21 cellular contexts compared by ENCODE assay signal in the genomic region with DNA sequence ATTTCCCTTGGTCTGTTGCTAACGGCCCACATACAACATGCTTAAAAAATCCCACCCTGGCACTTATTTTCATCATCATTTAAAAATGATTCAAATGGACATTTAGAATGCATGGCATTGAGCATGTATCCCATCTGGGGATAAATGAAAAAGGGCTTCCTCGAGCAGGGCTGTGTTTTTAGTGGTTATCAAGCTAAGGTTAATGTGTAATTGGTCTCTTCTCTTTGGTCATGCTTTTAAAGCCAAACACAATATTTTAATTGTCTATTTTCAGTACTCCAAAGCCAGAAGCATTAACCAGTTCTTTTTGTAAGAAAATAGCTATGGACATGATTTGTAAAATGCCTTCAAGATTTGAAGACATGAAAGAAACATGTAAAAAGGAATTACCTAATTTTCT. TPM values are rescaled to one million over a fixed set of nuclear protein-coding genes. Genes with fewer than 3 reads are reported as not detected.
A peak's percentile ranks its signal among the peaks of the same experiment; 100 is the strongest.
DNase-seq lines count a peak whose midpoint lies in the region; ATAC-seq and TF ChIP-seq lines count a peak whose summit lies in the region.
"Had no signal": no experiment of that assay in that cellular context is flagged by ENCODE, and none has a peak within 500 bp of the region (broad histone marks: within the 10 kb centered on the region; RNA-seq: fewer than 3 reads in every experiment).

No MANE protein-coding gene starts in this region.

- intact Hi-C loops in A673 (cut with micrococcal nuclease; ENCODE audit: unreplicated experiment): loop anchor here (5.0 to 10.0 kb wide), 2 partner anchors 77 to 485 kb away; no protein-coding TSS in a partner anchor

- no peak for TF ChIP-seq CTCF in A673 (conservative IDR thresholded peaks at IDR 0.05; ENCODE audit: low read depth, low read length)
- no peak for TF ChIP-seq CTCF in HFF-Myc (IDR thresholded peaks at IDR 0.05; ENCODE audit: low read depth, low read length, missing control alignments)
- TF ChIP-seq CTCF in brain microvascular endothelial cell (IDR thresholded peaks at IDR 0.05; ENCODE audit: low read depth, low read length, missing control alignments): no peak
- TF ChIP-seq CTCF in neural crest cell (conservative IDR thresholded peaks at IDR 0.05): no peak

- H3K27me3 Mint-ChIP-seq in neural crest cell (ENCODE audit: low read depth): peaks cover 67% of the 10 kb centered on the region

- no peaks in the 10 kb centered on the region for H3K27me3 ChIP-seq in A673 (replicated peaks; ENCODE audit: insufficient read depth, low read depth, low read length, poor library complexity)
- no peaks in the 10 kb centered on the region for H3K27me3 ChIP-seq in brain microvascular endothelial cell (replicated peaks)
- H3K27me3 ChIP-seq in H7 (ENCODE audit: control insufficient read depth, insufficient read depth, low read length): peaks cover 33% of the 10 kb centered on the region

- POLR2A ChIA-PET in A673 (lab: Charles Lee; ENCODE audit: low non-redundant PET): no interaction called here

- no peak overlapping the region for H3K27ac Mint-ChIP-seq in neural crest cell (ENCODE audit: unreplicated experiment)
- H3K27ac Mint-ChIP-seq: activated CD8-positive, alpha-beta memory T cell treated with anti-CD3 and anti-CD28 coated beads, Interleukin-2, amount 10 ng/mL, durations not matched to agents 7 days and 5 days; CD4-positive, alpha-beta T cell; stimulated activated effector memory CD8-positive, alpha-beta T cell treated with anti-CD3 and anti-CD28 coated beads, Interleukin-12 subunit alpha, Interleukin-12 subunit beta, amount 100 ng/mL, for 72 hours had no signal

- no peak for ATAC-seq in HG03139 (IDR thresholded peaks at IDR 0.05; ENCODE audit: unreplicated experiment)
- ATAC-seq: activated CD8-positive, alpha-beta memory T cell treated with anti-CD3 and anti-CD28 coated beads, Interleukin-2, amount 10 ng/mL, durations not matched to agents 7 days and 5 days; left lung; stimulated activated effector memory CD8-positive, alpha-beta T cell treated with anti-CD3 and anti-CD28 coated beads, Interleukin-12 subunit alpha, Interleukin-12 subunit beta, amount 100 ng/mL, for 72 hours had no signal

- H3K4me3 ChIP-seq in A673 (ENCODE audit: low read depth, low read length, poor library complexity, severe bottlenecking) (peak overlapping the region; percentile 80), HFF-Myc (replicated peaks; ENCODE audit: low read depth, low read length) (peak overlapping the region; percentile 87), brain microvascular endothelial cell (ENCODE audit: low read depth, low read length) (peak overlapping the region; percentile 84), H7 (ENCODE audit: insufficient read depth, low read depth, low read length) (no peak overlapping the region)
- H3K4me3 ChIP-seq: left lung had no signal

- H3K4me1 Mint-ChIP-seq in neural crest cell: peaks cover 16% of the 10 kb centered on the region
- H3K4me1 Mint-ChIP-seq: stimulated activated effector memory CD8-positive, alpha-beta T cell treated with anti-CD3 and anti-CD28 coated beads, Interleukin-12 subunit alpha, Interleukin-12 subunit beta, amount 100 ng/mL, for 72 hours had no signal

- DNase-seq in A673 (ENCODE audit: low spot score): no peak
- no peak for DNase-seq in HFF-Myc (ENCODE audit: extremely low read depth, low read depth)
- no peak for DNase-seq in brain microvascular endothelial cell
- no peak for DNase-seq in neural crest cell (ENCODE audit: low read depth, low spot score)
- no peak for DNase-seq in SKM-1 treated with dmso at 0.1 percent for 144 hours (lab: John Stamatoyannopoulos, UW; ENCODE audit: unreplicated experiment)
- DNase-seq in ecto neural progenitor cell (ENCODE audit: low spot score): no peak
- DNase-seq in H7: no peak
- DNase-seq: activated CD4-positive, alpha-beta T cell treated with anti-CD3 and anti-CD28 coated beads for 1 hour; activated CD8-positive, alpha-beta memory T cell treated with anti-CD3 and anti-CD28 coated beads, Interleukin-2, amount 10 ng/mL, durations not matched to agents 7 days and 5 days; CD4-positive, alpha-beta T cell; DMS79 treated with DMSO at 0.1 percent for 48 hours; KG1; left lung; NCI-H1092; NCI-H526; SIG-M5; stimulated activated CD4-positive, alpha-beta T cell treated with anti-CD3 and anti-CD28 coated beads, Interleukin-12 subunit alpha, Interleukin-12 subunit beta, amount 100 ng/mL, for 4 hours; T-helper 9 cell had no signal

- H3K9me3 Mint-ChIP-seq in neural crest cell: no peaks in the 10 kb centered on the region
- H3K9me3 Mint-ChIP-seq: CD4-positive, alpha-beta T cell; stimulated activated effector memory CD8-positive, alpha-beta T cell treated with anti-CD3 and anti-CD28 coated beads, Interleukin-12 subunit alpha, Interleukin-12 subunit beta, amount 100 ng/mL, for 72 hours had no signal

- BruUV-seq in A673 (replicated peaks; lab: Mats Ljungman, UMichigan): no TSS peak

- H3K36me3 Mint-ChIP-seq in neural crest cell (ENCODE audit: low read depth): no peaks in the 10 kb centered on the region
- H3K36me3 Mint-ChIP-seq: activated CD8-positive, alpha-beta memory T cell treated with anti-CD3 and anti-CD28 coated beads, Interleukin-2, amount 10 ng/mL, durations not matched to agents 7 days and 5 days; stimulated activated effector memory CD8-positive, alpha-beta T cell treated with anti-CD3 and anti-CD28 coated beads, Interleukin-12 subunit alpha, Interleukin-12 subunit beta, amount 100 ng/mL, for 72 hours had no signal

- H3K9me3 ChIP-seq in A673 (ENCODE audit: low read depth, low read length, poor library complexity, severe bottlenecking): no peaks in the 10 kb centered on the region
- H3K9me3 ChIP-seq: left lung had no signal

- CTCF ChIA-PET in A673 (lab: Charles Lee): no interaction called here

- in situ Hi-C loops in brain microvascular endothelial cell (cut with HindIII; ENCODE audit: low pct_ligation_motif_present, low sequenced_read_pairs): no loop called here

- peak overlapping the region; percentile 17 for H3K4me3 Mint-ChIP-seq in neural crest cell
- H3K4me3 Mint-ChIP-seq: activated CD8-positive, alpha-beta memory T cell treated with anti-CD3 and anti-CD28 coated beads, Interleukin-2, amount 10 ng/mL, durations not matched to agents 7 days and 5 days; CD4-positive, alpha-beta T cell; stimulated activated effector memory CD8-positive, alpha-beta T cell treated with anti-CD3 and anti-CD28 coated beads, Interleukin-12 subunit alpha, Interleukin-12 subunit beta, amount 100 ng/mL, for 72 hours had no signal

- H3K36me3 ChIP-seq in A673 (ENCODE audit: insufficient read depth, low read length, poor library complexity, severe bottlenecking): no peaks in the 10 kb centered on the region
- H3K36me3 ChIP-seq in brain microvascular endothelial cell (replicated peaks): no peaks in the 10 kb centered on the region
- no peaks in the 10 kb centered on the region for H3K36me3 ChIP-seq in H7 (replicated peaks; ENCODE audit: control insufficient read depth, insufficient read depth, low read length)
- H3K36me3 ChIP-seq: left lung had no signal

- peak overlapping the region; percentile 87 for H3K27ac ChIP-seq in A673 (ENCODE audit: low read depth, low read length, poor library complexity, severe bottlenecking)
- H3K27ac ChIP-seq in brain microvascular endothelial cell: no peak overlapping the region
- H3K27ac ChIP-seq: HL-60, left lung had no signal

- H3K4me1 ChIP-seq in A673 (ENCODE audit: insufficient read depth, low read length, poor library complexity, severe bottlenecking): peaks cover 33% of the 10 kb centered on the region

RNA-seq across cellular contexts. Expression of gene TRHDE, which starts 1.9 kb away (rescaled TPM):
- 17.6 and 24.5 TPM in 2 replicates for total RNA-seq in A673 (2021)
- total RNA-seq in neural crest cell: 0.51 and 0.66 TPM in 2 replicates
- total RNA-seq in H7 (2014; rRNA removed; shearing (Covaris generic)): 0.70 and 3.5 TPM in 2 replicates
- total RNA-seq: activated CD8-positive, alpha-beta memory T cell treated with anti-CD3 and anti-CD28 coated beads, Interleukin-2, amount 10 ng/mL, durations not matched to agents 7 days and 5 days; CD4-positive, alpha-beta T cell had no signal
